ENCODE assay signal across 8 cellular contexts in the genomic region with DNA sequence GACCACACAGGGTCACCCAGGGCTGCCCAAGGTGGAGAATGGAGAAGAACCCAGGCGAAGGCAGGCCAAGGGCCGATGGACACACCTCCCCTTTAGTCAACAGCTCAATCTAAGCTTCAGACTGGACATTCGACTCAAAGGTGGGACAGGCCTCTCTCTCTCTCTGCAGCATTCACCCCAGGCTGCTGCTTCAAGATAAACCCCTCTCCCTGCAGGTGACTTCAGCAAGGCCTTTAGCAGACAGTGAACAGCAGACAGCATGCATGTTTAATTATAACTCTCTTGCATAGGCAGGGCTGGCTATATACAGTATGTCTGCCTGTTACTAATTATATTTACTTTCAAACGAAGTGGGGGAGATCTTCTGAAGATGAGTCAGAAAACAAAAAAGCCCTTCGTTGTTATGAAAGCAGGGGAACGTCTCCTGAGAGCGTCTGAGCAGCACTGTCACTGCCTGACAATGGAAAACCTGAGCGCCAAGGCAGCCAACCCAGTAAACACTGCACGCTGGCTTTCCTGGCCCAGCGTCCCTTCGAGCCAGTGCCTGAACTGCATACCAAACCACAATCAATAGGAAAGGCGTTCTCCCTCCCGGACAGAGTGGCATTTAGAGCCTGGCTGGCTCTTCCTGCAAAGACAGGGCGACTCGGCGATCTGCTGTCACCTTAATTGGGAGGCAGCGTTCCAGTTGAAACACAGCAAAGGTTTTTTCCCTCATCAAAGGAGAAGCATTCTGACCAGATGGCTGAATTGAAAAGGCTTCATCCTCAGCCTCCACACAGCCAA. TPM values are rescaled to one million over a fixed set of nuclear protein-coding genes. Genes with fewer than 3 reads are reported as not detected.
DNase-seq lines count a peak whose midpoint lies in the region; ATAC-seq and TF ChIP-seq lines count a peak whose summit lies in the region.

No MANE protein-coding gene starts in this region.

- no peaks in the 10 kb centered on the region for H3K9me3 ChIP-seq in mucosa of descending colon

- intact Hi-C loops in mucosa of descending colon (cut with DNase I, micrococcal nuclease) = loop anchor here (10.0 kb wide), 2 partner anchors 350 to 360 kb away; no protein-coding TSS in a partner anchor

- peaks cover 13% of the 10 kb centered on the region for H3K4me1 Mint-ChIP-seq in stimulated activated naive CD8-positive, alpha-beta T cell treated with anti-CD3 and anti-CD28 coated beads, Interleukin-15, amount 100 ng/mL, for 72 hours

- H3K27me3 Mint-ChIP-seq in stimulated activated naive CD8-positive, alpha-beta T cell treated with anti-CD3 and anti-CD28 coated beads, Interleukin-15, amount 100 ng/mL, for 72 hours = no peaks in the 10 kb centered on the region

- peak overlapping the region; percentile 94 to 98 for H3K27ac Mint-ChIP-seq in stimulated activated naive CD8-positive, alpha-beta T cell treated with anti-CD3 and anti-CD28 coated beads, Interleukin-15, amount 100 ng/mL, for 72 hours

- TF ChIP-seq CTCF in GM12864 (IDR thresholded peaks at IDR 0.05; ENCODE audit: low read depth, low read length, missing control alignments) = no peak
- no peak for TF ChIP-seq CTCF in coronary artery (IDR thresholded peaks at IDR 0.05)
- TF ChIP-seq CTCF in mucosa of descending colon (IDR thresholded peaks at IDR 0.05) = no peak

- peaks cover 54% of the 10 kb centered on the region for H3K4me1 ChIP-seq in mucosa of descending colon (ENCODE audit: low read depth)

- DNase-seq in GM12864 (ENCODE audit: low read depth) (no peak), HCEC 1CT (peak; percentile 79), NCI-H1105 (lab: John Stamatoyannopoulos, UW) (peak; percentile 27), coronary artery (ENCODE audit: low spot score) (no peak), mucosa of descending colon (peak; percentile 51 to 61 (median 54)), ureter (ENCODE audit: low spot score) (no peak)
- DNase-seq in activated CD4-positive, alpha-beta T cell treated with anti-CD3 and anti-CD28 coated beads for 1 hour = peak; percentile 36
- peak; percentile 30 to 69 for DNase-seq in stimulated activated naive CD8-positive, alpha-beta T cell treated with anti-CD3 and anti-CD28 coated beads, Interleukin-15, amount 100 ng/mL, for 72 hours

- H3K9me3 Mint-ChIP-seq in stimulated activated naive CD8-positive, alpha-beta T cell treated with anti-CD3 and anti-CD28 coated beads, Interleukin-15, amount 100 ng/mL, for 72 hours = no peaks in the 10 kb centered on the region

- H3K27ac ChIP-seq in coronary artery = peak overlapping the region; percentile 76 to 87

- H3K4me3 Mint-ChIP-seq in stimulated activated naive CD8-positive, alpha-beta T cell treated with anti-CD3 and anti-CD28 coated beads, Interleukin-15, amount 100 ng/mL, for 72 hours = peak overlapping the region; percentile 67 to 77

- H3K4me3 ChIP-seq in GM12864 (ENCODE audit: low read depth, low read length) = peak overlapping the region; percentile 2; the same call in 1 of the 2 replicates
- peak overlapping the region; percentile 27 for H3K4me3 ChIP-seq in coronary artery
- H3K4me3 ChIP-seq in mucosa of descending colon = no peak overlapping the region

- no peaks in the 10 kb centered on the region for H3K36me3 ChIP-seq in mucosa of descending colon (ENCODE audit: low read depth)

- peak; percentile 24 for ATAC-seq in mucosa of descending colon
- ATAC-seq in stimulated activated naive CD8-positive, alpha-beta T cell treated with anti-CD3 and anti-CD28 coated beads, Interleukin-15, amount 100 ng/mL, for 72 hours = peak; percentile 68

RNA-seq across cellular contexts. Expression of gene TOMM20, which starts 54.1 kb away (rescaled TPM):
- 100 to 1,000 TPM in 1 of 3 donors, 10 to 100 TPM in 2; 81.2 to 110 (median 92.1) TPM for total RNA-seq in mucosa of descending colon
- total RNA-seq in ureter = 104 TPM

Comparison
In these comparisons a context has a peak if more than half of its experiments do, and no peak if none do; other contexts are left out.
1. DNase-seq: peak in HCEC 1CT (single experiment), NCI-H1105 (single experiment), activated CD4-positive, alpha-beta T cell treated with anti-CD3 and anti-CD28 coated beads for 1 hour (single experiment), mucosa of descending colon (3 of 3) and stimulated activated naive CD8-positive, alpha-beta T cell treated with anti-CD3 and anti-CD28 coated beads, Interleukin-15, amount 100 ng/mL, for 72 hours (2 of 2); none in GM12864 (single experiment), coronary artery (single experiment) and ureter (single experiment).